ENCODE assay signal across 8 cellular contexts in genomic region chr14:64983439-64984310, GRCh38. TPM values are rescaled to one million over a fixed set of nuclear protein-coding genes. Genes with fewer than 3 reads are reported as not detected.
DNase-seq lines count a peak whose midpoint lies in the region; ATAC-seq and TF ChIP-seq lines count a peak whose summit lies in the region.

No MANE protein-coding gene starts in this region.

- peak; percentile 16 for DNase-seq in activated T-cell treated with anti-CD3 and anti-CD28 coated beads, Interleukin-2, amount 50 U/mL, for 4 hours
- no peak for DNase-seq in activated T-cell treated with anti-CD3 and anti-CD28 coated beads, Interleukin-2, amount 50 U/mL, for 48 hours
- DNase-seq in LNCaP clone FGC (ENCODE audit: low read depth), result no peak
- no peak for DNase-seq in endothelial cell (ENCODE audit: low spot score)
- peak; percentile 26 for DNase-seq in nephron progenitor cell

- peaks cover 14% of the 10 kb centered on the region for H3K4me1 Mint-ChIP-seq in activated T-cell treated with anti-CD3 and anti-CD28 coated beads, Interleukin-2, amount 50 U/mL, for 4 hours (ENCODE audit: low read depth)
- H3K4me1 Mint-ChIP-seq in T-helper 1 cell treated with Interleukin-12 subunit alpha and Interleukin-12 subunit beta and Interleukin-4 antibody, amounts not matched to agents 30 μg/mL and 1 μg/mL, for 36 hours (ENCODE audit: low read depth), result peaks cover 16% of the 10 kb centered on the region
- peaks cover 6% of the 10 kb centered on the region for H3K4me1 Mint-ChIP-seq in endothelial cell (ENCODE audit: unreplicated experiment)
- H3K4me1 Mint-ChIP-seq in nephron progenitor cell, result peaks cover 30% of the 10 kb centered on the region

- no peak overlapping the region for H3K27ac Mint-ChIP-seq in T-helper 1 cell treated with Interleukin-12 subunit alpha and Interleukin-12 subunit beta and Interleukin-4 antibody, amounts not matched to agents 30 μg/mL and 1 μg/mL, for 36 hours
- H3K27ac Mint-ChIP-seq in endothelial cell (ENCODE audit: unreplicated experiment) (no peak overlapping the region), nephron progenitor cell (no peak overlapping the region)

- H3K4me3 ChIP-seq in LNCaP clone FGC (ENCODE audit: low read depth, low read length), result peak overlapping the region; percentile 28

- no peaks in the 10 kb centered on the region for H3K36me3 Mint-ChIP-seq in activated T-cell treated with anti-CD3 and anti-CD28 coated beads, Interleukin-2, amount 50 U/mL, for 4 hours (ENCODE audit: insufficient read depth)
- peaks cover 2% of the 10 kb centered on the region for H3K36me3 Mint-ChIP-seq in T-helper 1 cell treated with Interleukin-12 subunit alpha and Interleukin-12 subunit beta and Interleukin-4 antibody, amounts not matched to agents 30 μg/mL and 1 μg/mL, for 36 hours (ENCODE audit: low read depth)
- H3K36me3 Mint-ChIP-seq in endothelial cell (ENCODE audit: low read depth, unreplicated experiment), result no peaks in the 10 kb centered on the region
- H3K36me3 Mint-ChIP-seq in nephron progenitor cell (ENCODE audit: low read depth), result no peaks in the 10 kb centered on the region

- ATAC-seq in activated T-cell treated with anti-CD3 and anti-CD28 coated beads, Interleukin-2, amount 50 U/mL, for 4 hours, result no peak
- ATAC-seq in GM19463 (IDR thresholded peaks at IDR 0.05; ENCODE audit: unreplicated experiment) (no peak), HG02642 (IDR thresholded peaks at IDR 0.05; ENCODE audit: poor library complexity, unreplicated experiment) (no peak)

- TF ChIP-seq CTCF in LNCaP clone FGC (IDR thresholded peaks at IDR 0.05; ENCODE audit: control insufficient read depth, extremely low read depth, insufficient read depth), result peak; percentile 68
- peak; percentile 65 for TF ChIP-seq CTCF in endothelial cell (IDR thresholded peaks at IDR 0.05; ENCODE audit: unreplicated experiment)
- peak; percentile 66 for TF ChIP-seq CTCF in nephron progenitor cell (IDR thresholded peaks at IDR 0.05)

- no peaks in the 10 kb centered on the region for H3K9me3 Mint-ChIP-seq in activated T-cell treated with anti-CD3 and anti-CD28 coated beads, Interleukin-2, amount 50 U/mL, for 4 hours
- H3K9me3 Mint-ChIP-seq in T-helper 1 cell treated with Interleukin-12 subunit alpha and Interleukin-12 subunit beta and Interleukin-4 antibody, amounts not matched to agents 30 μg/mL and 1 μg/mL, for 36 hours, result no peaks in the 10 kb centered on the region
- H3K9me3 Mint-ChIP-seq in endothelial cell (ENCODE audit: unreplicated experiment) (no peaks in the 10 kb centered on the region), nephron progenitor cell (no peaks in the 10 kb centered on the region)

- peaks cover 6% of the 10 kb centered on the region for H3K27me3 Mint-ChIP-seq in activated T-cell treated with anti-CD3 and anti-CD28 coated beads, Interleukin-2, amount 50 U/mL, for 4 hours (ENCODE audit: low read depth)
- H3K27me3 Mint-ChIP-seq in T-helper 1 cell treated with Interleukin-12 subunit alpha and Interleukin-12 subunit beta and Interleukin-4 antibody, amounts not matched to agents 30 μg/mL and 1 μg/mL, for 36 hours (ENCODE audit: low read depth), result peaks cover 46% of the 10 kb centered on the region
- H3K27me3 Mint-ChIP-seq in endothelial cell (ENCODE audit: unreplicated experiment), result peaks cover 8% of the 10 kb centered on the region
- H3K27me3 Mint-ChIP-seq in nephron progenitor cell (ENCODE audit: low read depth, poor library complexity), result peaks cover 45% of the 10 kb centered on the region

- peak overlapping the region; percentile 71 for H3K4me3 Mint-ChIP-seq in activated T-cell treated with anti-CD3 and anti-CD28 coated beads, Interleukin-2, amount 50 U/mL, for 4 hours
- peak overlapping the region; percentile 11 for H3K4me3 Mint-ChIP-seq in T-helper 1 cell treated with Interleukin-12 subunit alpha and Interleukin-12 subunit beta and Interleukin-4 antibody, amounts not matched to agents 30 μg/mL and 1 μg/mL, for 36 hours
- H3K4me3 Mint-ChIP-seq in endothelial cell (ENCODE audit: unreplicated experiment), result peak overlapping the region; percentile 76
- peak overlapping the region; percentile 71 for H3K4me3 Mint-ChIP-seq in nephron progenitor cell

RNA-seq across cellular contexts. Expression of gene FNTB, which starts 3.0 kb away (rescaled TPM):
- total RNA-seq in activated T-cell treated with anti-CD3 and anti-CD28 coated beads, Interleukin-2, amount 50 U/mL, for 4 hours, result 10 to 100 TPM in 2 of 3 donors, 1 to 10 TPM in 1; 9.4 to 11.7 (median 10.9) TPM
- total RNA-seq in endothelial cell (ENCODE audit: unreplicated experiment), result 16.9 TPM

RNA-seq across cellular contexts. Expression of gene RAB15, which starts 11.5 kb away (rescaled TPM):
- total RNA-seq in activated T-cell treated with anti-CD3 and anti-CD28 coated beads, Interleukin-2, amount 50 U/mL, for 4 hours, result 1 to 10 TPM; 2.7 to 3.7 (median 3.5) TPM
- 20.9 TPM for total RNA-seq in endothelial cell (ENCODE audit: unreplicated experiment)

RNA-seq across cellular contexts. Expression of gene GPX2, which starts 41.1 kb away (rescaled TPM):
- total RNA-seq in activated T-cell treated with anti-CD3 and anti-CD28 coated beads, Interleukin-2, amount 50 U/mL, for 4 hours, result under 1 TPM in 1 of 3 donors, not detected in 2; 0.22 TPM
- total RNA-seq in endothelial cell (ENCODE audit: unreplicated experiment), result not detected

Comparison
In these comparisons a context has a peak if more than half of its experiments do, and no peak if none do; other contexts are left out.
1. DNase-seq: peak in activated T-cell treated with anti-CD3 and anti-CD28 coated beads, Interleukin-2, amount 50 U/mL, for 4 hours (single experiment) and nephron progenitor cell (single experiment); none in activated T-cell treated with anti-CD3 and anti-CD28 coated beads, Interleukin-2, amount 50 U/mL, for 48 hours (0 of 2), LNCaP clone FGC (single experiment) and endothelial cell (single experiment).
2. H3K4me3 Mint-ChIP-seq: peak in every context shown above with its lines; median percentile 76 in endothelial cell; 71 in activated T-cell treated with anti-CD3 and anti-CD28 coated beads, Interleukin-2, amount 50 U/mL, for 4 hours; 71 in nephron progenitor cell; 11 in T-helper 1 cell treated with Interleukin-12 subunit alpha and Interleukin-12 subunit beta and Interleukin-4 antibody, amounts not matched to agents 30 μg/mL and 1 μg/mL, for 36 hours.
3. Peak in every context shown above with its lines, with median percentiles within 50 percentile points of each other: CTCF ChIP-seq.